25 cellular contexts compared by ENCODE assay signal in genomic region chr3:37307321-37307720, GRCh38.
"Had no signal": no experiment of that assay in that cellular context is flagged by ENCODE, and none has a peak within 500 bp of the region (broad histone marks: within the 10 kb centered on the region; RNA-seq: fewer than 3 reads in every experiment).

No MANE protein-coding gene starts in this region.

- H3K4me1 ChIP-seq: right lobe of liver, testis had no signal

- H3K27me3 Mint-ChIP-seq: dendritic cell treated with granulocyte-macrophage colony-stimulating factor and Interleukin-4, amounts not matched to agents 40 ng/mL and 50 ng/mL, for 4 days; effector memory CD8-positive, alpha-beta T cell; memory B cell; stimulated activated naive B cell treated with anti-CD40 and anti-IgM and Interleukin-4, amounts not matched to agents 10 μg/mL and 1 μg/mL and 100 μg/mL, for 72 hours; stimulated activated naive CD8-positive, alpha-beta T cell treated with anti-CD3 and anti-CD28 coated beads, Interleukin-15, amount 100 ng/mL, for 72 hours had no signal

- H3K9me3 ChIP-seq: esophagus muscularis mucosa, gastroesophageal sphincter, left ventricle myocardium inferior, lower lobe of right lung, psoas muscle, right lobe of liver, testis, tibial nerve, upper lobe of right lung, vagina had no signal

- H3K27ac Mint-ChIP-seq: dendritic cell treated with granulocyte-macrophage colony-stimulating factor and Interleukin-4, amounts not matched to agents 40 ng/mL and 50 ng/mL, for 4 days; effector memory CD8-positive, alpha-beta T cell; memory B cell; nephron; stimulated activated naive B cell treated with anti-CD40 and anti-IgM and Interleukin-4, amounts not matched to agents 10 μg/mL and 1 μg/mL and 100 μg/mL, for 72 hours; stimulated activated naive CD8-positive, alpha-beta T cell treated with anti-CD3 and anti-CD28 coated beads, Interleukin-15, amount 100 ng/mL, for 72 hours had no signal

- H3K27ac ChIP-seq: epithelial cell of prostate, esophagus muscularis mucosa, gastroesophageal sphincter, left ventricle myocardium inferior, lower lobe of right lung, psoas muscle, right lobe of liver, testis, tibial nerve, upper lobe of right lung, vagina had no signal

- H3K27me3 ChIP-seq: esophagus muscularis mucosa, gastroesophageal sphincter, right lobe of liver, testis, tibial nerve, upper lobe of right lung, vagina had no signal

- ATAC-seq: effector memory CD8-positive, alpha-beta T cell; gastroesophageal sphincter; left cardiac atrium; lower lobe of right lung; psoas muscle; right lobe of liver; stimulated activated naive B cell treated with anti-CD40 and anti-IgM and Interleukin-4, amounts not matched to agents 10 μg/mL and 1 μg/mL and 100 μg/mL, for 72 hours; stimulated activated naive CD8-positive, alpha-beta T cell treated with anti-CD3 and anti-CD28 coated beads, Interleukin-15, amount 100 ng/mL, for 72 hours; upper lobe of right lung had no signal

- H3K9me3 Mint-ChIP-seq: dendritic cell treated with granulocyte-macrophage colony-stimulating factor and Interleukin-4, amounts not matched to agents 40 ng/mL and 50 ng/mL, for 4 days; effector memory CD8-positive, alpha-beta T cell; memory B cell; nephron; stimulated activated naive B cell treated with anti-CD40 and anti-IgM and Interleukin-4, amounts not matched to agents 10 μg/mL and 1 μg/mL and 100 μg/mL, for 72 hours; stimulated activated naive CD8-positive, alpha-beta T cell treated with anti-CD3 and anti-CD28 coated beads, Interleukin-15, amount 100 ng/mL, for 72 hours had no signal

- H3K4me3 ChIP-seq: esophagus muscularis mucosa, gastroesophageal sphincter, left ventricle myocardium inferior, lower lobe of right lung, psoas muscle, right lobe of liver, testis, tibial nerve, upper lobe of right lung, vagina had no signal

- H3K4me3 Mint-ChIP-seq: dendritic cell treated with granulocyte-macrophage colony-stimulating factor and Interleukin-4, amounts not matched to agents 40 ng/mL and 50 ng/mL, for 4 days; effector memory CD8-positive, alpha-beta T cell; memory B cell; nephron; stimulated activated naive B cell treated with anti-CD40 and anti-IgM and Interleukin-4, amounts not matched to agents 10 μg/mL and 1 μg/mL and 100 μg/mL, for 72 hours; stimulated activated naive CD8-positive, alpha-beta T cell treated with anti-CD3 and anti-CD28 coated beads, Interleukin-15, amount 100 ng/mL, for 72 hours had no signal

- DNase-seq: effector memory CD8-positive, alpha-beta T cell; glutamatergic neuron; kidney; left cardiac atrium; left ventricle myocardium inferior; lower lobe of right lung; midbrain; occipital lobe; psoas muscle; retina; right lobe of liver; stimulated activated CD4-positive, alpha-beta T cell treated with anti-CD3 and anti-CD28 coated beads, Interleukin-2, amount 100 ng/mL, for 24 hours; stimulated activated CD4-positive, alpha-beta T cell treated with anti-CD3 and anti-CD28 coated beads, Interleukin-4, amount 100 ng/mL, for 4 hours; stimulated activated naive B cell treated with anti-CD40 and anti-IgM and Interleukin-4, amounts not matched to agents 10 μg/mL and 1 μg/mL and 100 μg/mL, for 72 hours; stimulated activated naive CD8-positive, alpha-beta T cell treated with anti-CD3 and anti-CD28 coated beads, Interleukin-15, amount 100 ng/mL, for 72 hours; testis; upper lobe of right lung had no signal
